Comparison of ENCODE assay signal across 9 cellular contexts in genomic region chr2:159518321-159519005, GRCh38.
A peak's percentile ranks its signal among the peaks of the same experiment; 100 is the strongest.
DNase-seq lines count a peak whose midpoint lies in the region; ATAC-seq, FAIRE-seq and TF ChIP-seq lines count a peak whose summit lies in the region.
"Had no signal": no experiment of that assay in that cellular context is flagged by ENCODE, and none has a peak within 500 bp of the region (broad histone marks: within the 10 kb centered on the region; RNA-seq: fewer than 3 reads in every experiment).

No MANE protein-coding gene starts in this region.

- no peaks in the 10 kb centered on the region for H3K27me3 ChIP-seq in OCI-LY1 (ENCODE audit: insufficient read depth, low read length)
- H3K27me3 ChIP-seq in naive thymus-derived CD4-positive, alpha-beta T cell (ENCODE audit: control insufficient read depth in 2 of 2, insufficient read depth in 2 of 2, low read length in 2 of 2), result no peaks in the 10 kb centered on the region

- H3K9me2 ChIP-seq in OCI-LY1 (ENCODE audit: low read depth, low read length), result no peaks in the 10 kb centered on the region

- no peaks in the 10 kb centered on the region for H3K27me3 Mint-ChIP-seq in progenitor cell of endocrine pancreas
- no peaks in the 10 kb centered on the region for H3K27me3 Mint-ChIP-seq in naive thymus-derived CD4-positive, alpha-beta T cell
- no peaks in the 10 kb centered on the region for H3K27me3 Mint-ChIP-seq in stimulated activated memory B cell treated with anti-CD40 and anti-IgM and Interleukin-4, amounts not matched to agents 10 μg/mL and 1 μg/mL and 100 μg/mL, for 72 hours

- POLR2A ChIA-PET in naive thymus-derived CD4-positive, alpha-beta T cell (lab: Charles Lee), result interaction anchor here (1.2 kb wide), 1 partner anchor 194 kb away, joined by 3 read pairs; the partner anchor contains the start of gene MARCHF7

- H3K4me3 ChIP-seq in OCI-LY1 (ENCODE audit: low read depth, low read length, poor library complexity, severe bottlenecking) (no peak overlapping the region), fibroblast of the aortic adventitia (ENCODE audit: low read depth, low read length) (no peak overlapping the region)
- no peak overlapping the region for H3K4me3 ChIP-seq in naive thymus-derived CD4-positive, alpha-beta T cell (ENCODE audit: low read length)

- no peak for DNase-seq in H54 (ENCODE audit: insufficient read length, low spot score)
- peak; percentile 4 for DNase-seq in fibroblast of the aortic adventitia (ENCODE audit: low read depth)
- DNase-seq in progenitor cell of endocrine pancreas (ENCODE audit: low spot score, unreplicated experiment), result no peak
- DNase-seq in NCI-H1930 (lab: John Stamatoyannopoulos, UW), result no peak
- no peak for DNase-seq in naive thymus-derived CD4-positive, alpha-beta T cell
- DNase-seq: hippocampal formation, NCI-H226 had no signal

- no peaks in the 10 kb centered on the region for H4K20me1 ChIP-seq in OCI-LY1 (ENCODE audit: insufficient read depth, low read length)

- H3F3A ChIP-seq in OCI-LY1 (ENCODE audit: insufficient read depth, low read length), result no peaks in the 10 kb centered on the region; the same call in 1 of the 2 replicates

- TF ChIP-seq POLR2A in H54 (IDR thresholded peaks at IDR 0.05; ENCODE audit: low read depth, low read length), result no peak

- peak overlapping the region; percentile 94 for H3K27ac Mint-ChIP-seq in progenitor cell of endocrine pancreas
- H3K27ac Mint-ChIP-seq in naive thymus-derived CD4-positive, alpha-beta T cell, result peak overlapping the region in 2 of 9 donors; percentile 19 to 42
- H3K27ac Mint-ChIP-seq in stimulated activated memory B cell treated with anti-CD40 and anti-IgM and Interleukin-4, amounts not matched to agents 10 μg/mL and 1 μg/mL and 100 μg/mL, for 72 hours, result no peak overlapping the region

- intact Hi-C loops in naive thymus-derived CD4-positive, alpha-beta T cell (cut with micrococcal nuclease), result loop anchor here (5.0 to 10.0 kb wide), 5 partner anchors 61 to 386 kb away; partner anchors contain the start of genes WDSUB1 (in 2 of the 2) and LY75 (in 1 of the 2)

- peaks cover 16% of the 10 kb centered on the region for H3K79me2 ChIP-seq in OCI-LY1 (ENCODE audit: insufficient read depth, low read length)

- CTCF ChIA-PET in naive thymus-derived CD4-positive, alpha-beta T cell (lab: Charles Lee), result interaction anchor here (0.5 to 0.6 kb wide), 3 partner anchors 8 to 389 kb away, joined by 3 to 6 read pairs (median 3); no protein-coding TSS in a partner anchor

- H3K4me2 ChIP-seq in OCI-LY1 (ENCODE audit: low read length), result no peak overlapping the region

- no peak overlapping the region for H3K27ac ChIP-seq in OCI-LY1 (ENCODE audit: low read depth, low read length, poor library complexity, severe bottlenecking)
- H3K27ac ChIP-seq in naive thymus-derived CD4-positive, alpha-beta T cell (ENCODE audit: low read depth, low read length), result no peak overlapping the region

- peaks cover 40% of the 10 kb centered on the region for H3K4me1 ChIP-seq in OCI-LY1 (ENCODE audit: insufficient read depth, low read length, severe bottlenecking)
- peaks cover 11 to 20% of the 10 kb centered on the region in 2 donors for H3K4me1 ChIP-seq in naive thymus-derived CD4-positive, alpha-beta T cell (ENCODE audit: control insufficient read depth in 2 of 2, insufficient read depth in 2 of 2, low read length in 2 of 2)

- H3K4me3 Mint-ChIP-seq in progenitor cell of endocrine pancreas (ENCODE audit: low read depth), result no peak overlapping the region
- no peak overlapping the region for H3K4me3 Mint-ChIP-seq in naive thymus-derived CD4-positive, alpha-beta T cell
- no peak overlapping the region for H3K4me3 Mint-ChIP-seq in stimulated activated memory B cell treated with anti-CD40 and anti-IgM and Interleukin-4, amounts not matched to agents 10 μg/mL and 1 μg/mL and 100 μg/mL, for 72 hours

- no peaks in the 10 kb centered on the region for H3K36me3 ChIP-seq in OCI-LY1 (ENCODE audit: insufficient read depth, low read length)
- no peaks in the 10 kb centered on the region for H3K36me3 ChIP-seq in naive thymus-derived CD4-positive, alpha-beta T cell (ENCODE audit: control insufficient read depth in 2 of 3, insufficient read depth in 3 of 3, low read length in 3 of 3)

- peaks cover 3% of the 10 kb centered on the region for H3K9me3 Mint-ChIP-seq in progenitor cell of endocrine pancreas (ENCODE audit: low read depth)
- peaks cover 0 to under 1% (median 0%) of the 10 kb centered on the region in 11 donors for H3K9me3 Mint-ChIP-seq in naive thymus-derived CD4-positive, alpha-beta T cell
- H3K9me3 Mint-ChIP-seq in stimulated activated memory B cell treated with anti-CD40 and anti-IgM and Interleukin-4, amounts not matched to agents 10 μg/mL and 1 μg/mL and 100 μg/mL, for 72 hours, result no peaks in the 10 kb centered on the region

- ATAC-seq in naive thymus-derived CD4-positive, alpha-beta T cell, result no peak
- ATAC-seq in stimulated activated memory B cell treated with anti-CD40 and anti-IgM and Interleukin-4, amounts not matched to agents 10 μg/mL and 1 μg/mL and 100 μg/mL, for 72 hours, result no peak

- no peak overlapping the region for H3K9ac ChIP-seq in OCI-LY1 (ENCODE audit: low read length)

- peak overlapping the region; percentile 45 for H2AFZ ChIP-seq in OCI-LY1 (ENCODE audit: low read length)

- H3K9me3 ChIP-seq in OCI-LY1 (ENCODE audit: low read length), result no peaks in the 10 kb centered on the region
- no peaks in the 10 kb centered on the region for H3K9me3 ChIP-seq in naive thymus-derived CD4-positive, alpha-beta T cell (ENCODE audit: control insufficient read depth in 2 of 3, low read length in 3 of 3)

- peaks cover 7% of the 10 kb centered on the region for H3K36me3 Mint-ChIP-seq in progenitor cell of endocrine pancreas (ENCODE audit: insufficient read depth)
- H3K36me3 Mint-ChIP-seq in naive thymus-derived CD4-positive, alpha-beta T cell, result peaks cover 0 to 6% (median 3%) of the 10 kb centered on the region in 5 donors
- H3K36me3 Mint-ChIP-seq in stimulated activated memory B cell treated with anti-CD40 and anti-IgM and Interleukin-4, amounts not matched to agents 10 μg/mL and 1 μg/mL and 100 μg/mL, for 72 hours, result peaks cover 7% of the 10 kb centered on the region

- TF ChIP-seq CTCF in OCI-LY1 (IDR thresholded peaks at IDR 0.05; ENCODE audit: low read length), result no peak
- no peak for TF ChIP-seq CTCF in fibroblast of the aortic adventitia (IDR thresholded peaks at IDR 0.05; ENCODE audit: insufficient read depth, low read length)
- no peak for TF ChIP-seq CTCF in progenitor cell of endocrine pancreas (IDR thresholded peaks at IDR 0.05; ENCODE audit: unreplicated experiment)

- H3K4me1 Mint-ChIP-seq in progenitor cell of endocrine pancreas (ENCODE audit: low read depth), result peaks cover 32% of the 10 kb centered on the region
- H3K4me1 Mint-ChIP-seq in naive thymus-derived CD4-positive, alpha-beta T cell, result peaks cover 9 to 29% (median 24%) of the 10 kb centered on the region in 7 donors
- peaks cover 8% of the 10 kb centered on the region for H3K4me1 Mint-ChIP-seq in stimulated activated memory B cell treated with anti-CD40 and anti-IgM and Interleukin-4, amounts not matched to agents 10 μg/mL and 1 μg/mL and 100 μg/mL, for 72 hours

- peak; percentile 57 for FAIRE-seq in H54 (lab: Jason Lieb, UNC)
